5 cellular contexts compared by ENCODE assay signal in genomic region chr12:6716031-6716873, GRCh38. TPM values are rescaled to one million over a fixed set of nuclear protein-coding genes. Genes with fewer than 3 reads are reported as not detected.
DNase-seq lines count a peak whose midpoint lies in the region; ATAC-seq, FAIRE-seq and TF ChIP-seq lines count a peak whose summit lies in the region.
"Not testable (repeated sequence)": the region's sequence is repeated elsewhere in the genome, so short reads cannot be mapped to it uniquely, and the experiment has no call there.
"Had no signal": no experiment of that assay in that cellular context is flagged by ENCODE, and none has a peak within 500 bp of the region (broad histone marks: within the 10 kb centered on the region; RNA-seq: fewer than 3 reads in every experiment).

No MANE protein-coding gene starts in this region.

- ATAC-seq in GM23338, WTC11, K562: not testable (repeated sequence)

- BruUV-seq in K562 (replicated peaks; lab: Mats Ljungman, UMichigan): not testable (repeated sequence)

- H3K4me1 Mint-ChIP-seq in GM23338, WTC11: not testable (repeated sequence)

- not testable (repeated sequence) for H3F3A ChIP-seq in GM23338 (replicated peaks; ENCODE audit: low read depth)

- in situ Hi-C loops in K562 (cut with MboI): not testable (repeated sequence)

- FAIRE-seq in K562 (lab: Jason Lieb, UNC): not testable (repeated sequence)

- POLR2A ChIA-PET in WTC11 (lab: Charles Lee); K562 (lab: Yijun Ruan, JAX): not testable (repeated sequence)

- not testable (repeated sequence) for H3K4me2 ChIP-seq in GM23338; K562 (ENCODE audit: insufficient read depth, low read length)

- DNase-seq in GM23338 (ENCODE audit: low spot score) (peak; percentile 29), WTC11 (ENCODE audit: low spot score) (peak; percentile 35), testis (peak; percentile 50)
- not testable (repeated sequence) for DNase-seq in K562 (ENCODE audit: extremely low read depth in 1 of 4, low spot score in 3 of 4)

- not testable (repeated sequence) for H3K27me3 Mint-ChIP-seq in GM23338 (ENCODE audit: insufficient read depth, low read depth, poor library complexity)
- H3K27me3 Mint-ChIP-seq in WTC11 (ENCODE audit: low read depth): peaks cover 13% of the 10 kb centered on the region

- not testable (repeated sequence) for H3K4me1 ChIP-seq in GM23338 (ENCODE audit: insufficient read depth); K562 (replicated peaks in 1 of 2; ENCODE audit: control insufficient read depth in 2 of 2, insufficient read depth in 2 of 2, low read length in 2 of 2); testis

- not testable (repeated sequence) for TF ChIP-seq POLR2A in K562 (conservative IDR thresholded peaks at IDR 0.05); testis (IDR thresholded peaks at IDR 0.05)

- CTCF ChIA-PET in WTC11 (lab: Charles Lee); K562 (lab: Yijun Ruan, JAX; ENCODE audit: low intra/inter-chr PET ratio): not testable (repeated sequence)

- not testable (repeated sequence) for H3K79me2 ChIP-seq in GM23338 (replicated peaks; ENCODE audit: insufficient read depth); K562 (ENCODE audit: control insufficient read depth, insufficient read depth, low read length)

- H4K20me1 ChIP-seq in GM23338 (replicated peaks; ENCODE audit: insufficient read depth); K562 (replicated peaks; ENCODE audit: control insufficient read depth, insufficient read depth, low read length): not testable (repeated sequence)

- not testable (repeated sequence) for H3K9me2 ChIP-seq in GM23338 (ENCODE audit: insufficient read depth)

- not testable (repeated sequence) for TF ChIP-seq RAD21 in K562 (CRISPR knock-in tag; conservative IDR thresholded peaks at IDR 0.05 in 1 of 2, IDR thresholded peaks at IDR 0.05 in 1 of 2)

- not testable (repeated sequence) for H3K27ac Mint-ChIP-seq in GM23338
- H3K27ac Mint-ChIP-seq in WTC11: peak overlapping the region; percentile 80; the same call in 1 of the 2 replicates

- H3K4me3 Mint-ChIP-seq in GM23338, WTC11: not testable (repeated sequence)

- H3K9me3 ChIP-seq in K562 (replicated peaks; ENCODE audit: control insufficient read depth, insufficient read depth, low read depth, low read length); testis: not testable (repeated sequence)

- H3K9ac ChIP-seq in K562 (ENCODE audit: insufficient read depth in 1 of 2, low read depth in 2 of 2, low read length in 2 of 2): not testable (repeated sequence)

- 89% methylated on average over 2 of the region's 41 CpGs for WGBS in K562 (ENCODE audit: insufficient coverage, low coverage, missing lambda C conversion rate)
- 73 to 90% methylated on average over 3 to 36 of the region's 41 CpGs for WGBS in testis, 2 donors

- not testable (repeated sequence) for H3K27me3 ChIP-seq in GM23338 (ENCODE audit: insufficient read depth); K562 (ENCODE audit: control insufficient read depth in 2 of 2, insufficient read depth in 2 of 2, low read length in 2 of 2); testis

- H3K4me3 ChIP-seq in GM23338, K562: not testable (repeated sequence)
- H3K4me3 ChIP-seq in testis: peak overlapping the region in 1 of 2 donors; percentile 13

- not testable (repeated sequence) for H3K9me1 ChIP-seq in K562 (ENCODE audit: control insufficient read depth, insufficient read depth, low read length)

- peak overlapping the region; percentile 59; the same call in 1 of the 2 replicates for H2AFZ ChIP-seq in GM23338
- H2AFZ ChIP-seq in K562 (ENCODE audit: low read depth, low read length): not testable (repeated sequence)

- H3K36me3 ChIP-seq in GM23338 (ENCODE audit: insufficient read depth); K562 (ENCODE audit: control insufficient read depth, insufficient read depth, low read length); testis (ENCODE audit: low read depth, missing control alignments): not testable (repeated sequence)

- TF ChIP-seq CTCF in GM23338 (conservative IDR thresholded peaks at IDR 0.05; ENCODE audit: low read depth in 2 of 2): 0 out of 4 replicates have a peak, but pooled peaks of 1 of the 2 experiments have one; percentile 6
- not testable (repeated sequence) for TF ChIP-seq CTCF in WTC11 (IDR thresholded peaks at IDR 0.05); K562 (IDR thresholded peaks at IDR 0.05 in 2 of 3, conservative IDR thresholded peaks at IDR 0.05 in 1 of 3; ENCODE audit: insufficient read depth in 2 of 3, low read depth in 1 of 3, low read length in 3 of 3); testis (IDR thresholded peaks at IDR 0.05)

- not testable (repeated sequence) for TF ChIP-seq EP300 in K562 (IDR thresholded peaks at IDR 0.05; ENCODE audit: low read length)

- H3K27ac ChIP-seq in GM23338 (ENCODE audit: low read depth); K562 (ENCODE audit: extremely low read depth, low read depth, low read length); testis: not testable (repeated sequence)

- not testable (repeated sequence) for H3K36me3 Mint-ChIP-seq in GM23338 (ENCODE audit: low read depth); WTC11

- intact Hi-C loops in K562 (cut with micrococcal nuclease); testis (cut with DNase I; ENCODE audit: low total_unique reads): not testable (repeated sequence)

- H3K9me3 Mint-ChIP-seq in GM23338, WTC11: not testable (repeated sequence)

RNA-seq across cellular contexts. Expression of gene COPS7A, which starts 7.6 kb away (rescaled TPM):
- total RNA-seq in GM23338 (2014; rRNA removed; shearing (Covaris generic)): 51.9 and 53.9 TPM in 2 replicates
- polyA plus RNA-seq in GM23338 (2016; fragmentation: Nextera tagmentation; extraction: Ambion mirVana): 36.9 and 37.7 TPM in 2 replicates
- 41.2 to 43.8 TPM (median 41.4 TPM) in 3 replicates for total RNA-seq in WTC11 (2021)
- total RNA-seq in K562 (2011; cell fraction: chromatin; rRNA removed; ENCODE audit: low replicate concordance): 14.3 and 23.0 TPM in 2 replicates
- total RNA-seq in K562 (2011; cell fraction: nucleolus; rRNA removed): 18.7 and 22.1 TPM in 2 replicates
- total RNA-seq in K562 (2011; cell fraction: nucleoplasm; rRNA removed): 16.9 and 19.5 TPM in 2 replicates
- 24.2 and 26.9 TPM in 2 replicates for total RNA-seq in K562 (2014; rRNA removed)
- 13.2 and 13.4 TPM in 2 replicates for total RNA-seq in K562 (2014; rRNA removed; fragmentation: Illumina TruSeq; extraction: Trizol)
- total RNA-seq in K562 (2015; rRNA removed; fragmentation: Illumina TruSeq; extraction: Trizol): 20.6 and 25.0 TPM in 2 replicates
- total RNA-seq in K562 (2021): 22.5 and 23.4 TPM in 2 replicates
- polyA plus RNA-seq in K562 (2011; rRNA removed): 35.4 and 45.2 TPM in 2 replicates
- 44.0 and 49.7 TPM in 2 replicates for polyA plus RNA-seq in K562 (2011; cell fraction: cytosol; rRNA removed)
- polyA plus RNA-seq in K562 (2011; cell fraction: nucleus; rRNA removed): 61.4 and 63.0 TPM in 2 replicates
- polyA plus RNA-seq in K562 (2012): 29.9 and 33.9 TPM in 2 replicates
- polyA plus RNA-seq in K562 (2014; fragmentation: Illumina TruSeq; extraction: Trizol): 29.9 and 36.0 TPM in 2 replicates
- 10 to 100 TPM; 12.7 to 24.3 TPM for polyA plus RNA-seq in K562 (2014; fragmentation: Nextera tagmentation; extraction: Ambion mirVana)
- polyA plus RNA-seq in K562 (2014; rRNA removed): 30.2 and 36.5 TPM in 2 replicates
- polyA minus RNA-seq in K562 (2011; rRNA and poly(A)+ RNA removed): 9.8 and 11.4 TPM in 2 replicates
- polyA minus RNA-seq in K562 (2011; cell fraction: cytosol; rRNA and poly(A)+ RNA removed): 9.2 and 11.9 TPM in 2 replicates
- polyA minus RNA-seq in K562 (2011; cell fraction: nucleus; rRNA and poly(A)+ RNA removed): 6.1 and 6.9 TPM in 2 replicates
- total RNA-seq in testis: 10 to 100 TPM; 68.3 to 82.4 TPM
- polyA plus RNA-seq in testis (ENCODE audit: insufficient read depth, low read depth, low replicate concordance): 69.4 TPM

RNA-seq across cellular contexts. Expression of gene PIANP, which starts 15.6 kb away (rescaled TPM):
- total RNA-seq in GM23338 (2014; rRNA removed; shearing (Covaris generic)): 2.0 and 2.2 TPM in 2 replicates
- polyA plus RNA-seq in GM23338 (2016; fragmentation: Nextera tagmentation; extraction: Ambion mirVana) (6.4 and 7.7 TPM in 2 replicates), K562 (2011; rRNA removed) (not detected in 2 replicates), K562 (2014; fragmentation: Illumina TruSeq; extraction: Trizol) (not detected in 2 replicates), K562 (2014; fragmentation: Nextera tagmentation; extraction: Ambion mirVana) (not detected), K562 (2014; rRNA removed) (0.07 TPM in 1 of 2 replicates, not detected in the other), testis (ENCODE audit: insufficient read depth, low read depth, low replicate concordance) (7.6 TPM)
- total RNA-seq in WTC11 (2021) (7.7 to 9.9 TPM (median 8.2 TPM) in 3 replicates), K562 (2014; rRNA removed) (not detected in 2 replicates), K562 (2014; rRNA removed; fragmentation: Illumina TruSeq; extraction: Trizol) (not detected in 2 replicates), K562 (2015; rRNA removed; fragmentation: Illumina TruSeq; extraction: Trizol) (not detected in 2 replicates), K562 (2021) (not detected in 2 replicates), testis (1 to 10 TPM; 3.3 to 5.8 TPM)
- total RNA-seq in K562 (2011; cell fraction: chromatin; rRNA removed; ENCODE audit: low replicate concordance): not detected in 2 replicates
- total RNA-seq in K562 (2011; cell fraction: nucleolus; rRNA removed): not detected in 2 replicates
- total RNA-seq in K562 (2011; cell fraction: nucleoplasm; rRNA removed): not detected in 2 replicates
- not detected in 2 replicates for polyA plus RNA-seq in K562 (2011; cell fraction: cytosol; rRNA removed)
- polyA plus RNA-seq in K562 (2011; cell fraction: nucleus; rRNA removed): not detected in 2 replicates
- polyA plus RNA-seq in K562 (2012): 0.21 and 0.36 TPM in 2 replicates
- polyA minus RNA-seq in K562 (2011; rRNA and poly(A)+ RNA removed): not detected in 2 replicates
- polyA minus RNA-seq in K562 (2011; cell fraction: cytosol; rRNA and poly(A)+ RNA removed): not detected in 2 replicates
- not detected in 2 replicates for polyA minus RNA-seq in K562 (2011; cell fraction: nucleus; rRNA and poly(A)+ RNA removed)
- total RNA-seq: Calu3 had no signal

RNA-seq across cellular contexts. Expression of gene ZNF384, which starts 27.1 kb away (rescaled TPM):
- total RNA-seq in GM23338 (2014; rRNA removed; shearing (Covaris generic)): 30.2 and 35.9 TPM in 2 replicates
- polyA plus RNA-seq in GM23338 (2016; fragmentation: Nextera tagmentation; extraction: Ambion mirVana) (14.7 and 20.5 TPM in 2 replicates), K562 (2011; rRNA removed) (38.2 and 51.4 TPM in 2 replicates), K562 (2014; fragmentation: Illumina TruSeq; extraction: Trizol) (62.1 and 64.8 TPM in 2 replicates), K562 (2014; fragmentation: Nextera tagmentation; extraction: Ambion mirVana) (under 1 TPM; 0.36 to 0.42 TPM), K562 (2014; rRNA removed) (29.1 and 39.4 TPM in 2 replicates), testis (ENCODE audit: insufficient read depth, low read depth, low replicate concordance) (94.9 TPM)
- total RNA-seq in WTC11 (2021) (63.8 to 64.7 TPM (median 64.4 TPM) in 3 replicates), K562 (2014; rRNA removed) (9.6 and 21.4 TPM in 2 replicates), K562 (2014; rRNA removed; fragmentation: Illumina TruSeq; extraction: Trizol) (16.4 and 21.3 TPM in 2 replicates), K562 (2015; rRNA removed; fragmentation: Illumina TruSeq; extraction: Trizol) (20.2 and 21.6 TPM in 2 replicates), K562 (2021) (34.3 and 36.9 TPM in 2 replicates), testis (10 to 100 TPM; 78.5 to 85.1 TPM)
- total RNA-seq in K562 (2011; cell fraction: chromatin; rRNA removed; ENCODE audit: low replicate concordance): 96.1 and 146 TPM in 2 replicates
- 75.5 and 81.2 TPM in 2 replicates for total RNA-seq in K562 (2011; cell fraction: nucleolus; rRNA removed)
- total RNA-seq in K562 (2011; cell fraction: nucleoplasm; rRNA removed): 65.2 and 76.0 TPM in 2 replicates
- polyA plus RNA-seq in K562 (2011; cell fraction: cytosol; rRNA removed): 35.9 and 44.8 TPM in 2 replicates
- 99.6 and 126 TPM in 2 replicates for polyA plus RNA-seq in K562 (2011; cell fraction: nucleus; rRNA removed)
- polyA plus RNA-seq in K562 (2012): 41.7 and 43.3 TPM in 2 replicates
- 35.3 and 38.2 TPM in 2 replicates for polyA minus RNA-seq in K562 (2011; rRNA and poly(A)+ RNA removed)
- 27.3 and 34.6 TPM in 2 replicates for polyA minus RNA-seq in K562 (2011; cell fraction: cytosol; rRNA and poly(A)+ RNA removed)
- polyA minus RNA-seq in K562 (2011; cell fraction: nucleus; rRNA and poly(A)+ RNA removed): 30.6 and 48.9 TPM in 2 replicates

RNA-seq across cellular contexts. Expression of gene MLF2, which starts 36.7 kb away (rescaled TPM):
- total RNA-seq in GM23338 (2014; rRNA removed; shearing (Covaris generic)): 289 and 292 TPM in 2 replicates
- polyA plus RNA-seq in GM23338 (2016; fragmentation: Nextera tagmentation; extraction: Ambion mirVana) (280 and 283 TPM in 2 replicates), K562 (2011; rRNA removed) (190 and 209 TPM in 2 replicates), K562 (2014; fragmentation: Illumina TruSeq; extraction: Trizol) (138 and 139 TPM in 2 replicates), K562 (2014; fragmentation: Nextera tagmentation; extraction: Ambion mirVana) (10 to 100 TPM; 11.4 to 15.6 TPM), K562 (2014; rRNA removed) (186 and 187 TPM in 2 replicates), testis (ENCODE audit: insufficient read depth, low read depth, low replicate concordance) (177 TPM)
- total RNA-seq in WTC11 (2021) (226 to 236 TPM (median 229 TPM) in 3 replicates), K562 (2014; rRNA removed) (146 and 161 TPM in 2 replicates), K562 (2014; rRNA removed; fragmentation: Illumina TruSeq; extraction: Trizol) (58.3 and 60.3 TPM in 2 replicates), K562 (2015; rRNA removed; fragmentation: Illumina TruSeq; extraction: Trizol) (94.6 and 99.2 TPM in 2 replicates), K562 (2021) (149 and 167 TPM in 2 replicates), testis (100 to 1,000 TPM; 211 to 242 TPM)
- 108 and 217 TPM in 2 replicates for total RNA-seq in K562 (2011; cell fraction: chromatin; rRNA removed; ENCODE audit: low replicate concordance)
- total RNA-seq in K562 (2011; cell fraction: nucleolus; rRNA removed): 142 and 144 TPM in 2 replicates
- total RNA-seq in K562 (2011; cell fraction: nucleoplasm; rRNA removed): 131 and 132 TPM in 2 replicates
- polyA plus RNA-seq in K562 (2011; cell fraction: cytosol; rRNA removed): 349 and 372 TPM in 2 replicates
- 190 and 315 TPM in 2 replicates for polyA plus RNA-seq in K562 (2011; cell fraction: nucleus; rRNA removed)
- polyA plus RNA-seq in K562 (2012): 145 and 148 TPM in 2 replicates
- 133 and 137 TPM in 2 replicates for polyA minus RNA-seq in K562 (2011; rRNA and poly(A)+ RNA removed)
- 56.6 and 66.3 TPM in 2 replicates for polyA minus RNA-seq in K562 (2011; cell fraction: cytosol; rRNA and poly(A)+ RNA removed)
- 49.0 and 76.3 TPM in 2 replicates for polyA minus RNA-seq in K562 (2011; cell fraction: nucleus; rRNA and poly(A)+ RNA removed)

RNA-seq across cellular contexts. Expression of gene PTMS, which starts 49.9 kb away (rescaled TPM):
- 82.4 and 111 TPM in 2 replicates for total RNA-seq in GM23338 (2014; rRNA removed; shearing (Covaris generic))
- polyA plus RNA-seq in GM23338 (2016; fragmentation: Nextera tagmentation; extraction: Ambion mirVana) (238 and 270 TPM in 2 replicates), K562 (2011; rRNA removed) (64.1 and 92.5 TPM in 2 replicates), K562 (2014; fragmentation: Illumina TruSeq; extraction: Trizol) (282 and 386 TPM in 2 replicates), K562 (2014; fragmentation: Nextera tagmentation; extraction: Ambion mirVana) (1 to 10 TPM; 5.1 to 5.2 TPM), K562 (2014; rRNA removed) (187 and 235 TPM in 2 replicates), testis (ENCODE audit: insufficient read depth, low read depth, low replicate concordance) (185 TPM)
- total RNA-seq in WTC11 (2021) (370 to 539 TPM (median 525 TPM) in 3 replicates), K562 (2014; rRNA removed) (78.5 and 91.4 TPM in 2 replicates), K562 (2014; rRNA removed; fragmentation: Illumina TruSeq; extraction: Trizol) (73.6 and 84.1 TPM in 2 replicates), K562 (2015; rRNA removed; fragmentation: Illumina TruSeq; extraction: Trizol) (97.7 and 108 TPM in 2 replicates), K562 (2021) (277 and 287 TPM in 2 replicates), testis (10 to 100 TPM; 53.4 to 64.3 TPM)
- total RNA-seq in K562 (2011; cell fraction: chromatin; rRNA removed; ENCODE audit: low replicate concordance): 29.6 and 36.7 TPM in 2 replicates
- 32.1 and 32.4 TPM in 2 replicates for total RNA-seq in K562 (2011; cell fraction: nucleolus; rRNA removed)
- total RNA-seq in K562 (2011; cell fraction: nucleoplasm; rRNA removed): 48.1 and 64.1 TPM in 2 replicates
- 255 TPM in 2 replicates for polyA plus RNA-seq in K562 (2011; cell fraction: cytosol; rRNA removed)
- polyA plus RNA-seq in K562 (2011; cell fraction: nucleus; rRNA removed): 81.6 and 109 TPM in 2 replicates
- 220 and 306 TPM in 2 replicates for polyA plus RNA-seq in K562 (2012)
- polyA minus RNA-seq in K562 (2011; rRNA and poly(A)+ RNA removed): 29.8 TPM in 2 replicates
- 52.4 and 55.3 TPM in 2 replicates for polyA minus RNA-seq in K562 (2011; cell fraction: cytosol; rRNA and poly(A)+ RNA removed)
- 11.6 and 12.6 TPM in 2 replicates for polyA minus RNA-seq in K562 (2011; cell fraction: nucleus; rRNA and poly(A)+ RNA removed)
